8 cellular contexts compared by ENCODE assay signal in the genomic region with DNA sequence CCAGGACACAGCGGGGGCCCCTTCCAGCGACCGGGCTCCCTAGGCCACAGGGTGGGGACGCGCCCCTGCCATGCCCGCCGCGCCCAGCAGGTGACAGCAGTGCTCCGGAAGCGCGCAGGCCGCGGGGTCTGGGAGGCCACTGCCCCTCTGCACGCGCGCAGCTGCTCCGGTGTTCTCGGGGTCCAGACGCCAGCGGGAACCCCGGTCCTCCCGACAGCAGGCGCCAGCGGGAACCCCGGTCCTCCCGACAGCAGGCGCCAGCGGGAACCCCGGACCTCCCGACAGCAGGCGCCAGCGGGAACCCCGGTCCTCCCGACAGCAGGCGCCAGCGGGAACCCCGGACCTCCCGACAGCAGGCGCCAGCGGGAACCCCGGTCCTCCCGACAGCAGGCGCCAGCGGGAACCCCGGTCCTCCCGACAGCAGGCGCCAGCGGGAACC. TPM values are rescaled to one million over a fixed set of nuclear protein-coding genes. Genes with fewer than 3 reads are reported as not detected.
DNase-seq lines count a peak whose midpoint lies in the region; ATAC-seq, FAIRE-seq and TF ChIP-seq lines count a peak whose summit lies in the region.
"Not testable (repeated sequence)": the region's sequence is repeated elsewhere in the genome, so short reads cannot be mapped to it uniquely, and the experiment has no call there.

No MANE protein-coding gene starts in this region.

- H3K36me3 ChIP-seq in PC-3 (ENCODE audit: low read depth, low read length); endothelial cell of umbilical vein (ENCODE audit: control insufficient read depth in 2 of 2, extremely low read depth in 1 of 2, insufficient read depth in 2 of 2, low read length in 2 of 2): not testable (repeated sequence)

- peak; percentile 72 for ATAC-seq in CD4-positive, alpha-beta T cell (ENCODE audit: poor library complexity)
- ATAC-seq in GM19463 (IDR thresholded peaks at IDR 0.05; ENCODE audit: unreplicated experiment), result peak; percentile 90
- peak; percentile 80 for ATAC-seq in PC-3

- not testable (repeated sequence) for H3K9me3 Mint-ChIP-seq in CD4-positive, alpha-beta T cell

- not testable (repeated sequence) for H3K79me2 ChIP-seq in PC-3 (ENCODE audit: low read length); endothelial cell of umbilical vein (ENCODE audit: control insufficient read depth, insufficient read depth, low read length)

- H3K9ac ChIP-seq in PC-3 (ENCODE audit: low read length); endothelial cell of umbilical vein (replicated peaks; ENCODE audit: extremely low read depth, insufficient read depth, low read length): not testable (repeated sequence)

- H3K9me2 ChIP-seq in PC-3 (replicated peaks; ENCODE audit: low read length), result not testable (repeated sequence)

- intact Hi-C loops in CD4-positive, alpha-beta T cell (cut with DNase I, micrococcal nuclease), result loop anchor here (1.0 to 5.0 kb wide), 5 partner anchors 12 to 158 kb away; partner anchors contain the start of genes ADAP1 (in 1 of the 2) and COX19 (in 1 of the 2)
- intact Hi-C loops in PC-3 (cut with micrococcal nuclease), result not testable (repeated sequence)
- intact Hi-C loops in endothelial cell of umbilical vein (cut with micrococcal nuclease), result loop anchor here (2.0 to 5.0 kb wide), 3 partner anchors 46 to 268 kb away; partner anchors contain the start of gene ADAP1

- H3K4me1 Mint-ChIP-seq in CD4-positive, alpha-beta T cell (ENCODE audit: low read depth), result peaks cover 11% of the 10 kb centered on the region

- H3K4me3 ChIP-seq in HL-60 (replicated peaks; ENCODE audit: insufficient read depth, low read length), result peak overlapping the region; percentile 25
- H3K4me3 ChIP-seq in PC-3 (ENCODE audit: low read length), result peak overlapping the region; percentile 58
- H3K4me3 ChIP-seq in endothelial cell of umbilical vein (replicated peaks in 1 of 3; ENCODE audit: insufficient read depth in 1 of 3, low read depth in 1 of 3, low read length in 3 of 3), result not testable (repeated sequence)

- POLR2A ChIA-PET in CD4-positive, alpha-beta T cell (lab: Charles Lee), result interaction anchor here (3.1 to 4.4 kb wide), 2 partner anchors 14 to 66 kb away, joined by 23 to 27 read pairs; partner anchors contain the start of gene COX19
- POLR2A ChIA-PET in PC-3 (lab: Charles Lee; ENCODE audit: unreplicated experiment), result interaction anchor here (0.6 kb wide), 1 partner anchor 83 kb away, joined by 17 read pairs; no protein-coding TSS in a partner anchor
- POLR2A ChIA-PET in endothelial cell of umbilical vein (lab: Charles Lee), result not testable (repeated sequence)

- H3K9me3 ChIP-seq in CD4-positive, alpha-beta T cell (ENCODE audit: control insufficient read depth, low read length); PC-3 (ENCODE audit: low read length); endothelial cell of umbilical vein (replicated peaks; ENCODE audit: control insufficient read depth, insufficient read depth, low read length): not testable (repeated sequence)

- peak in 9 of 10 experiments; percentile 34 to 68 (median 57) for DNase-seq in CD4-positive, alpha-beta T cell
- DNase-seq in HL-60 (ENCODE audit: low read depth in 1 of 2, low spot score in 1 of 2), result peak; percentile 53 to 64
- DNase-seq in PC-3, result peak; percentile 57
- peak; percentile 81 for DNase-seq in activated T-cell treated with anti-CD3 and anti-CD28 coated beads, Interleukin-2, amount 50 U/mL, for 1 hour
- DNase-seq in endothelial cell of umbilical vein (ENCODE audit: low read depth, low spot score), result not testable (repeated sequence)
- DNase-seq in lung microvascular endothelial cell (ENCODE audit: low read depth in 2 of 2), result peak; percentile 31 to 40
- DNase-seq in stimulated activated CD4-positive, alpha-beta T cell treated with anti-CD3 and anti-CD28 coated beads, TNF-alpha, amount 100 ng/mL, for 1 hour (ENCODE audit: low read depth in 3 of 3, low spot score in 1 of 3), result peak in 2 of 3 donors; percentile 34 to 55

- H3F3A ChIP-seq in PC-3 (ENCODE audit: low read length, unreplicated experiment), result not testable (repeated sequence)

- not testable (repeated sequence) for TF ChIP-seq POLR2A in endothelial cell of umbilical vein (IDR thresholded peaks at IDR 0.05; ENCODE audit: low read depth, low read length)

- not testable (repeated sequence) for H3K36me3 Mint-ChIP-seq in CD4-positive, alpha-beta T cell (ENCODE audit: low read depth)

- not testable (repeated sequence) for H3K27me3 ChIP-seq in CD4-positive, alpha-beta T cell (ENCODE audit: control insufficient read depth, insufficient read depth, low read length); HL-60 (ENCODE audit: insufficient read depth, poor library complexity, severe bottlenecking); PC-3 (ENCODE audit: low read length)
- peaks cover 6 to 11% of the 10 kb centered on the region in 2 experiments for H3K27me3 ChIP-seq in endothelial cell of umbilical vein (ENCODE audit: control insufficient read depth in 2 of 2, insufficient read depth in 2 of 2, low read length in 2 of 2)

- FAIRE-seq in endothelial cell of umbilical vein (lab: Jason Lieb, UNC), result not testable (repeated sequence)

- H3K27me3 Mint-ChIP-seq in CD4-positive, alpha-beta T cell, result not testable (repeated sequence)

- BruUV-seq in PC-3 (replicated peaks; lab: Mats Ljungman, UMichigan); endothelial cell of umbilical vein (replicated peaks; lab: Mats Ljungman, UMichigan): not testable (repeated sequence)

- CTCF ChIA-PET in CD4-positive, alpha-beta T cell (lab: Charles Lee), result interaction anchor here (0.7 to 2.5 kb wide), 7 partner anchors 9 to 156 kb away, joined by 3 to 13 read pairs (median 8); partner anchors contain the start of genes ADAP1 and COX19
- CTCF ChIA-PET in PC-3 (lab: Charles Lee) (interaction anchor here (0.6 kb wide), 1 partner anchor 45 kb away, joined by 3 read pairs; no protein-coding TSS in a partner anchor), endothelial cell of umbilical vein (lab: Charles Lee) (interaction anchor here (1.0 to 2.0 kb wide), 2 partner anchors 66 to 267 kb away, joined by 3 to 9 read pairs; partner anchors contain the start of gene COX19)

- H3K4me1 ChIP-seq in PC-3 (ENCODE audit: insufficient read depth, low read length); endothelial cell of umbilical vein (ENCODE audit: control insufficient read depth, extremely low read depth, insufficient read depth, low read length): not testable (repeated sequence)

- dilution Hi-C loops in endothelial cell of umbilical vein (cut with MboI; ENCODE audit: extremely low pct_ligation_motif_present, low sequenced_read_pairs), result not testable (repeated sequence)

- H3K27ac ChIP-seq in CD4-positive, alpha-beta T cell (ENCODE audit: low read depth, low read length); PC-3 (ENCODE audit: low read length); endothelial cell of umbilical vein (ENCODE audit: insufficient read depth, low read depth, low read length): not testable (repeated sequence)
- peak overlapping the region; percentile 26; the same call in 1 of the 2 replicates for H3K27ac ChIP-seq in HL-60 (replicated peaks)

- peak; percentile 93 for TF ChIP-seq CTCF in CD4-positive, alpha-beta T cell (IDR thresholded peaks at IDR 0.05)
- TF ChIP-seq CTCF in HL-60 (IDR thresholded peaks at IDR 0.05; ENCODE audit: insufficient read depth, low read length) (peak; percentile 52), PC-3 (conservative IDR thresholded peaks at IDR 0.05; ENCODE audit: low read depth, low read length) (peak; percentile 66), endothelial cell of umbilical vein (IDR thresholded peaks at IDR 0.05; ENCODE audit: extremely low read depth in 1 of 2, insufficient read depth in 1 of 2, low read depth in 1 of 2, low read length in 2 of 2) (peak; percentile 65 to 74)

- not testable (repeated sequence) for H3K9me1 ChIP-seq in endothelial cell of umbilical vein (replicated peaks; ENCODE audit: control insufficient read depth, extremely low read depth, insufficient read depth, low read length)

- H3K27ac Mint-ChIP-seq in CD4-positive, alpha-beta T cell, result not testable (repeated sequence)

- H4K20me1 ChIP-seq in PC-3 (ENCODE audit: low read length); endothelial cell of umbilical vein (replicated peaks; ENCODE audit: control insufficient read depth, extremely low read depth, insufficient read depth, low read length): not testable (repeated sequence)

- not testable (repeated sequence) for H3K4me3 Mint-ChIP-seq in CD4-positive, alpha-beta T cell

- peak overlapping the region; percentile 64; the same call in 1 of the 2 replicates for H2AFZ ChIP-seq in PC-3 (ENCODE audit: low read length)
- H2AFZ ChIP-seq in endothelial cell of umbilical vein (ENCODE audit: low read depth, low read length), result not testable (repeated sequence)

- peak overlapping the region; percentile 78 for H3K4me2 ChIP-seq in PC-3 (ENCODE audit: low read length)
- not testable (repeated sequence) for H3K4me2 ChIP-seq in endothelial cell of umbilical vein (ENCODE audit: insufficient read depth, low read length)

RNA-seq across cellular contexts. Expression of gene GET4, which starts 32.6 kb away (rescaled TPM):
- 10 to 100 TPM; 84.4 to 96.4 TPM for total RNA-seq in CD4-positive, alpha-beta T cell
- 96.7 and 115 TPM in 2 replicates for total RNA-seq in PC-3 (2014; rRNA removed)
- total RNA-seq in endothelial cell of umbilical vein, result 44.7 and 48.4 TPM in 2 replicates
- polyA plus RNA-seq in endothelial cell of umbilical vein, result 58.1 and 64.8 TPM in 2 replicates
- polyA plus RNA-seq in endothelial cell of umbilical vein (2011; cell fraction: cytosol; rRNA removed), result 30.1 and 40.9 TPM in 2 replicates
- 82.6 and 105 TPM in 2 replicates for polyA plus RNA-seq in endothelial cell of umbilical vein (2011; cell fraction: nucleus; rRNA removed)
- 25.7 and 32.2 TPM in 2 replicates for polyA plus RNA-seq in endothelial cell of umbilical vein (2012)
- 15.7 and 15.8 TPM in 2 replicates for polyA minus RNA-seq in endothelial cell of umbilical vein
- polyA minus RNA-seq in endothelial cell of umbilical vein (2011; cell fraction: cytosol; rRNA and poly(A)+ RNA removed), result 21.4 TPM
- polyA minus RNA-seq in endothelial cell of umbilical vein (2011; cell fraction: nucleus; rRNA and poly(A)+ RNA removed), result 12.9 and 18.9 TPM in 2 replicates
- 34.2 and 38.3 TPM in 2 replicates for total RNA-seq in lung microvascular endothelial cell

RNA-seq across cellular contexts. Expression of gene ADAP1, which starts 45.5 kb away (rescaled TPM):
- 1 to 10 TPM; 6.8 to 7.2 TPM for total RNA-seq in CD4-positive, alpha-beta T cell
- total RNA-seq in PC-3 (2014; rRNA removed), result 31.2 and 36.4 TPM in 2 replicates
- 0.46 and 0.49 TPM in 2 replicates for total RNA-seq in endothelial cell of umbilical vein
- polyA plus RNA-seq in endothelial cell of umbilical vein, result 0.58 and 0.76 TPM in 2 replicates
- polyA plus RNA-seq in endothelial cell of umbilical vein (2011; cell fraction: cytosol; rRNA removed), result 0.37 and 0.44 TPM in 2 replicates
- polyA plus RNA-seq in endothelial cell of umbilical vein (2011; cell fraction: nucleus; rRNA removed), result 0.65 and 0.84 TPM in 2 replicates
- 0.66 and 1.1 TPM in 2 replicates for polyA plus RNA-seq in endothelial cell of umbilical vein (2012)
- polyA minus RNA-seq in endothelial cell of umbilical vein, result 1.7 and 2.1 TPM in 2 replicates
- polyA minus RNA-seq in endothelial cell of umbilical vein (2011; cell fraction: cytosol; rRNA and poly(A)+ RNA removed), result 5.3 TPM
- polyA minus RNA-seq in endothelial cell of umbilical vein (2011; cell fraction: nucleus; rRNA and poly(A)+ RNA removed), result not detected in 2 replicates
- total RNA-seq in lung microvascular endothelial cell, result 1.7 and 3.2 TPM in 2 replicates
